In genomic region chr6:155291291-155291690, GRCh38 we compare ENCODE assay signal across 15 cellular contexts. TPM values are rescaled to one million over a fixed set of nuclear protein-coding genes. Genes with fewer than 3 reads are reported as not detected.
DNase-seq lines count a peak whose midpoint lies in the region; ATAC-seq and TF ChIP-seq lines count a peak whose summit lies in the region.
"Had no signal": no experiment of that assay in that cellular context is flagged by ENCODE, and none has a peak within 500 bp of the region (broad histone marks: within the 10 kb centered on the region; RNA-seq: fewer than 3 reads in every experiment).

No MANE protein-coding gene starts in this region.

- H3K4me3 Mint-ChIP-seq in HFFc6: no peak overlapping the region
- H3K4me3 Mint-ChIP-seq: CD4-positive, alpha-beta memory T cell had no signal

- H3K27me3 ChIP-seq in mesendoderm (ENCODE audit: insufficient read depth, low read length, poor library complexity): no peaks in the 10 kb centered on the region
- H3K27me3 ChIP-seq: BE2C had no signal

- H3K4me3 ChIP-seq in astrocyte of the spinal cord (ENCODE audit: low read depth, low read length) (no peak overlapping the region), mesendoderm (ENCODE audit: low read length) (no peak overlapping the region)

- H3K79me2 ChIP-seq in mesendoderm (ENCODE audit: control insufficient read depth, insufficient read depth, low read length): no peaks in the 10 kb centered on the region

- H4K5ac ChIP-seq in mesendoderm (ENCODE audit: low read length): no peak overlapping the region

- no peak overlapping the region for H3K23ac ChIP-seq in mesendoderm (ENCODE audit: low read length)

- H4K8ac ChIP-seq in mesendoderm (ENCODE audit: low read depth, low read length): no peak overlapping the region

- no peak overlapping the region for H3K4me2 ChIP-seq in mesendoderm (ENCODE audit: low read length)

- 0 out of 2 replicates have a peak overlapping the region, but pooled peaks have one; percentile 18 for H3K27ac Mint-ChIP-seq in HFFc6

- H3K9ac ChIP-seq in mesendoderm (ENCODE audit: low read length): no peak overlapping the region

- no peaks in the 10 kb centered on the region for H3K9me3 Mint-ChIP-seq in HFFc6
- H3K9me3 Mint-ChIP-seq: CD4-positive, alpha-beta memory T cell had no signal

- ATAC-seq in sciatic nerve: no peak
- no peak for ATAC-seq in activated CD4-positive, CD25-positive, alpha-beta regulatory T cell treated with anti-CD3 and anti-CD28 coated beads, Interleukin-2, amount 50 U/mL, for 24 hours

- H3K4ac ChIP-seq in mesendoderm (ENCODE audit: low read depth, low read length): no peak overlapping the region

- peaks cover 2% of the 10 kb centered on the region for H3K36me3 ChIP-seq in mesendoderm (ENCODE audit: control insufficient read depth, insufficient read depth, low read length)

- H2BK15ac ChIP-seq in mesendoderm (replicated peaks; ENCODE audit: low read depth): no peak overlapping the region

- no peak overlapping the region for H2BK5ac ChIP-seq in mesendoderm (ENCODE audit: low read length)

- H3K18ac ChIP-seq in mesendoderm (ENCODE audit: low read length): no peak overlapping the region

- intact Hi-C loops in sciatic nerve (cut with DNase I): no loop called here

- no peak overlapping the region for H2BK120ac ChIP-seq in mesendoderm (ENCODE audit: low read depth, low read length)

- H3K36me3 Mint-ChIP-seq in HFFc6 (ENCODE audit: low read depth): peaks cover 21% of the 10 kb centered on the region; the same call in 1 of the 2 replicates

- TF ChIP-seq CTCF in HFFc6 (IDR thresholded peaks at IDR 0.05) (no peak), astrocyte of the spinal cord (IDR thresholded peaks at IDR 0.05; ENCODE audit: low read depth, low read length) (no peak)

- H3K27ac ChIP-seq in mesendoderm (ENCODE audit: low read depth, low read length): peak overlapping the region; percentile 22
- H3K27ac ChIP-seq: C4-2B had no signal

- H2AK5ac ChIP-seq in mesendoderm (ENCODE audit: low read length): no peak overlapping the region

- peaks cover 2% of the 10 kb centered on the region for H3K4me1 ChIP-seq in mesendoderm (ENCODE audit: control insufficient read depth, low read depth, low read length)
- H3K4me1 ChIP-seq: BE2C had no signal

- no peaks in the 10 kb centered on the region for H3K27me3 Mint-ChIP-seq in HFFc6 (ENCODE audit: insufficient read depth)
- H3K27me3 Mint-ChIP-seq: CD4-positive, alpha-beta memory T cell had no signal

- H3K79me1 ChIP-seq in mesendoderm (ENCODE audit: low read length): peaks cover 2% of the 10 kb centered on the region

- H3K4me1 Mint-ChIP-seq in HFFc6 (ENCODE audit: low read depth): peaks cover 8% of the 10 kb centered on the region; the same call in 1 of the 2 replicates

- DNase-seq in HFFc6 (no peak), astrocyte of the spinal cord (ENCODE audit: low read depth, low spot score) (peak; percentile 27), mesendoderm (no peak), OCI-M1 (lab: John Stamatoyannopoulos, UW) (no peak), sciatic nerve (ENCODE audit: low spot score) (no peak), GDM1 (lab: John Stamatoyannopoulos, UW) (no peak)
- DNase-seq: BE2C; CD4-positive, alpha-beta memory T cell; DMS79 treated with DMSO at 0.1 percent for 48 hours; GF-D8; HCEC 1CT had no signal

- in situ Hi-C loops in astrocyte of the spinal cord (cut with HindIII; ENCODE audit: low sequenced_read_pairs): no loop called here

- WGBS in mesendoderm (ENCODE audit: extremely low coverage, insufficient coverage, low lambda C conversion rate): no CpG with 5 or more reads among the region's 3 CpGs

- H3K56ac ChIP-seq in mesendoderm (ENCODE audit: low read length): no peak overlapping the region

RNA-seq across cellular contexts. Expression of gene TFB1M, which starts 23.0 kb away (rescaled TPM):
- total RNA-seq in HFFc6 (2021; fragmentation: NEBNext Ultra II Directional; extraction: Animal tissue kit (Norgen Biotek cat#: 25700)): 10 to 100 TPM; 16.7 to 23.0 (median 21.7) TPM
- 35.6 TPM for polyA plus RNA-seq in mesendoderm (2013, experiment 1 of 2)
- polyA plus RNA-seq in mesendoderm (2013, experiment 2 of 2): 35.3 TPM
- 34.6 TPM for total RNA-seq in sciatic nerve

RNA-seq across cellular contexts. Expression of gene CLDN20, which starts 27.5 kb away (rescaled TPM):
- total RNA-seq in HFFc6 (2021; fragmentation: NEBNext Ultra II Directional; extraction: Animal tissue kit (Norgen Biotek cat#: 25700)): not detected
- polyA plus RNA-seq in mesendoderm (2013, experiment 1 of 2): not detected
- not detected for polyA plus RNA-seq in mesendoderm (2013, experiment 2 of 2)
- total RNA-seq in sciatic nerve: 2.2 TPM
- total RNA-seq: CD4-positive, alpha-beta memory T cell; H4 had no signal
- polyA plus RNA-seq: AG04450; CD4-positive, alpha-beta memory T cell had no signal
